9 cellular contexts compared by ENCODE assay signal in genomic region chr17:78041401-78042179, GRCh38.
A peak's percentile ranks its signal among the peaks of the same experiment; 100 is the strongest.
DNase-seq lines count a peak whose midpoint lies in the region; ATAC-seq, FAIRE-seq and TF ChIP-seq lines count a peak whose summit lies in the region.
"Had no signal": no experiment of that assay in that cellular context is flagged by ENCODE, and none has a peak within 500 bp of the region (broad histone marks: within the 10 kb centered on the region; RNA-seq: fewer than 3 reads in every experiment).

No MANE protein-coding gene starts in this region.

- H3K4me3 Mint-ChIP-seq in activated naive CD4-positive, alpha-beta T cell treated with anti-CD3 and anti-CD28 coated beads for 36 hours = peak overlapping the region; percentile 76

- no peaks in the 10 kb centered on the region for H3K27me3 ChIP-seq in left lung

- no peak for FAIRE-seq in HTR-8/SVneo (lab: Jason Lieb, UNC)

- H3K36me3 Mint-ChIP-seq in activated naive CD4-positive, alpha-beta T cell treated with anti-CD3 and anti-CD28 coated beads for 36 hours (ENCODE audit: low read depth) = peaks cover 12% of the 10 kb centered on the region

- peak overlapping the region; percentile 57 for H3K4me3 ChIP-seq in astrocyte of the spinal cord (ENCODE audit: low read depth, low read length)
- H3K4me3 ChIP-seq in left lung = peak overlapping the region; percentile 34 to 45
- peak overlapping the region; percentile 41 for H3K4me3 ChIP-seq in urinary bladder (ENCODE audit: low read depth, low read length)

- no peak for DNase-seq in activated naive CD4-positive, alpha-beta T cell treated with anti-CD3 and anti-CD28 coated beads for 36 hours
- DNase-seq in activated naive CD4-positive, alpha-beta T cell treated with anti-CD3 and anti-CD28 coated beads, Interleukin-2, amount 50 U/mL, for 16 hours = no peak
- DNase-seq in astrocyte of the spinal cord (ENCODE audit: low read depth, low spot score) (no peak), left lung (no peak), HK-2 (ENCODE audit: unreplicated experiment) (no peak), HTR-8/SVneo (ENCODE audit: insufficient read length, low spot score) (no peak)

- 17% methylated on average over 6 of the region's 6 CpGs for WGBS in urinary bladder

- no peaks in the 10 kb centered on the region for H3K36me3 ChIP-seq in left lung
- H3K36me3 ChIP-seq in urinary bladder (ENCODE audit: insufficient read depth) = no peaks in the 10 kb centered on the region

- CTCF ChIA-PET in activated naive CD4-positive, alpha-beta T cell treated with anti-CD3 and anti-CD28 coated beads for 36 hours (lab: Charles Lee) = interaction anchor here (0.5 to 1.9 kb wide), 5 partner anchors 18 to 210 kb away, joined by 3 to 8 read pairs (median 3); no protein-coding TSS in a partner anchor

- peaks cover 0 to 21% of the 10 kb centered on the region in 2 donors for H3K4me1 ChIP-seq in left lung
- no peaks in the 10 kb centered on the region for H3K4me1 ChIP-seq in urinary bladder (ENCODE audit: insufficient read depth)

- no peaks in the 10 kb centered on the region for H3K27me3 Mint-ChIP-seq in activated naive CD4-positive, alpha-beta T cell treated with anti-CD3 and anti-CD28 coated beads for 36 hours (ENCODE audit: low read depth)

- H3K27ac Mint-ChIP-seq in activated naive CD4-positive, alpha-beta T cell treated with anti-CD3 and anti-CD28 coated beads for 36 hours = peak overlapping the region; percentile 70

- intact Hi-C loops in activated naive CD4-positive, alpha-beta T cell treated with anti-CD3 and anti-CD28 coated beads for 36 hours (cut with micrococcal nuclease) = no loop called here
- intact Hi-C loops in left lung (cut with DNase I) = no loop called here

- H3K4me1 Mint-ChIP-seq in activated naive CD4-positive, alpha-beta T cell treated with anti-CD3 and anti-CD28 coated beads for 36 hours (ENCODE audit: low read depth) = peaks cover 22% of the 10 kb centered on the region

- no peaks in the 10 kb centered on the region for H3K9me3 ChIP-seq in left lung

- TF ChIP-seq CTCF in astrocyte of the spinal cord (IDR thresholded peaks at IDR 0.05; ENCODE audit: low read depth, low read length) = no peak
- no peak for TF ChIP-seq CTCF in left lung (IDR thresholded peaks at IDR 0.05)

- no peaks in the 10 kb centered on the region for H3K9me3 Mint-ChIP-seq in activated naive CD4-positive, alpha-beta T cell treated with anti-CD3 and anti-CD28 coated beads for 36 hours

- ATAC-seq in left lung = peak; percentile 27
- no peak for ATAC-seq in GM18858 (IDR thresholded peaks at IDR 0.05; ENCODE audit: unreplicated experiment)

- H3K27ac ChIP-seq in left lung (peak overlapping the region; percentile 89 to 92), urinary bladder (ENCODE audit: low read depth) (peak overlapping the region; percentile 46)
- H3K27ac ChIP-seq: KMS-11 had no signal

- in situ Hi-C loops in astrocyte of the spinal cord (cut with HindIII; ENCODE audit: low sequenced_read_pairs) = no loop called here
